In the genomic region with DNA sequence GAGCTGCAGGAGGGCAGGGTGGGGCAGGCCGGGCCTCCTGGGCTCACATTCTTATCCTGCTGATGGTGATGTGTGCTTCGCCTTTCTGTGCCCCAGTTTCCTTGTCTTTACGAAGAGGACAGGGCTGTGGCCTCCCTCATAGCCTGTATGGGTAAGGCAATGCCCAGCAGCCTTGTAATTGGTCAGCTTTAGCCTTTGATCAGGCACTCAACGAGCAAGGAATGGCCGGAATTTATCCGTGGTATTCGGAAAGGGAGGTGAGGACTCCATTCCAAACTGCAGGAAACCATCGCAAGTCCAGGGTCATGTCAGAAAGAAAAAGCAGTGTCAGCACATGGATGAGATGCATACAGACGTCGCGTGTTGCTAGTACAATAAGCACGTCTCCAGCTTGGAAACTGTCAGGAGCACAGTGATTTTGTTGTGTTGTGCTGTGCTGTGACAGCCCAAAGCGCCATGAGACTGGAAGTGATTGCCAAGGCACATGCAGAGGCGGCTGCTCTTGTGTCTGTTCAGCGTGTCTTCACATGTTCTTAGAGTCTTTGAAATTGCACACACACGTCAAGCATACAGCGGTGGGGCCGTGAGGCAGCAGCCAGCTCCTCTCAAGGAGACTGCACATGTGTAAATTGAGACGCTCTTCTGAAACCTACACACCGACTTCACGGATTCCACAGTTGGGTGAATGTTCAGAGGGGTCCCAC, we compare ENCODE assay signal across 15 cellular contexts. TPM values are rescaled to one million over a fixed set of nuclear protein-coding genes. Genes with fewer than 3 reads are reported as not detected.
DNase-seq lines count a peak whose midpoint lies in the region; ATAC-seq, FAIRE-seq and TF ChIP-seq lines count a peak whose summit lies in the region.
"Had no signal": no experiment of that assay in that cellular context is flagged by ENCODE, and none has a peak within 500 bp of the region (broad histone marks: within the 10 kb centered on the region; RNA-seq: fewer than 3 reads in every experiment).

No MANE protein-coding gene starts in this region.

- peak overlapping the region in 3 of 7 donors; percentile 44 to 83 (median 58) for H3K27ac Mint-ChIP-seq in CD14-positive monocyte
- H3K27ac Mint-ChIP-seq: activated naive CD4-positive, alpha-beta T cell treated with anti-CD3 and anti-CD28 coated beads for 36 hours had no signal

- H3K4me2 ChIP-seq in HepG2 (ENCODE audit: low read depth, low read length) (peak overlapping the region; percentile 69), Karpas-422 (ENCODE audit: low read depth, low read length, poor library complexity, severe bottlenecking) (no peak overlapping the region)

- in situ Hi-C loops in HepG2 (cut with HindIII; ENCODE audit: extremely low pct_ligation_motif_present, low pct_unique_long_range_greater_than_20kb) = no loop called here

- POLR2A ChIA-PET in HepG2 (lab: Yijun Ruan, JAX) = interaction anchor here (0.6 to 0.7 kb wide), 2 partner anchors 83 to 237 kb away, joined by 3 to 5 read pairs; partner anchors contain the start of gene RPS21

- peak; percentile 1 for DNase-seq in Right ventricle myocardium inferior (ENCODE audit: missing footprints)
- no peak for DNase-seq in left ventricle myocardium superior
- DNase-seq in dermis microvascular lymphatic vessel endothelial cell (ENCODE audit: low read depth in 2 of 2) = peak; percentile 30 to 75
- DNase-seq in HepG2 (ENCODE audit: low spot score) = peak; percentile 93
- peak; percentile 25 for DNase-seq in superior temporal gyrus (ENCODE audit: extremely low spot score)
- no peak for DNase-seq in Karpas-422
- DNase-seq in CD14-positive monocyte (ENCODE audit: low spot score) = no peak
- DNase-seq: activated CD8-positive, alpha-beta memory T cell treated with anti-CD3 and anti-CD28 coated beads for 24 hours; activated naive CD4-positive, alpha-beta T cell treated with anti-CD3 and anti-CD28 coated beads for 36 hours; KBM-7; NCI-H1694 had no signal

- H3K4me3 Mint-ChIP-seq in CD14-positive monocyte = no peak overlapping the region
- H3K4me3 Mint-ChIP-seq: activated naive CD4-positive, alpha-beta T cell treated with anti-CD3 and anti-CD28 coated beads for 36 hours had no signal

- peak; percentile 74 for FAIRE-seq in HepG2 (lab: Jason Lieb, UNC)
- FAIRE-seq: TTC549 had no signal

- H3K9me3 Mint-ChIP-seq in CD14-positive monocyte = peaks cover 15 to 22% (median 21%) of the 10 kb centered on the region in 7 donors
- H3K9me3 Mint-ChIP-seq: activated naive CD4-positive, alpha-beta T cell treated with anti-CD3 and anti-CD28 coated beads for 36 hours had no signal

- peak in 1 of 2 experiments; percentile 48; a peak in 1 of 4 replicates for TF ChIP-seq POLR2A in HepG2 (IDR thresholded peaks at IDR 0.05; ENCODE audit: insufficient read depth in 1 of 2, low read depth in 2 of 2, low read length in 2 of 2)

- H2AFZ ChIP-seq in HepG2 (ENCODE audit: low read length) (no peak overlapping the region), Karpas-422 (ENCODE audit: low read length) (no peak overlapping the region)

- TF ChIP-seq CTCF in HepG2 (CRISPR knock-in tag; IDR thresholded peaks at IDR 0.05) (no peak), CD14-positive monocyte (IDR thresholded peaks at IDR 0.05) (no peak)

- H3K27ac ChIP-seq in HepG2 (ENCODE audit: extremely low read length, insufficient read depth, low read length) (peak overlapping the region; percentile 60), Karpas-422 (ENCODE audit: low read length) (no peak overlapping the region)
- H3K27ac ChIP-seq: 22Rv1, tibial nerve had no signal

- H3K9me2 ChIP-seq in Karpas-422 (replicated peaks; ENCODE audit: insufficient read depth, low read length) = no peaks in the 10 kb centered on the region

- TF ChIP-seq RAD21 in HepG2 (CRISPR knock-in tag; IDR thresholded peaks at IDR 0.05) = no peak

- ATAC-seq in Right ventricle myocardium inferior (no peak), left ventricle myocardium superior (no peak), HepG2 (peak; percentile 69), GM21737 (IDR thresholded peaks at IDR 0.05; ENCODE audit: unreplicated experiment) (no peak)

- CTCF ChIA-PET in HepG2 (lab: Yijun Ruan, JAX; ENCODE audit: low intra/inter-chr PET ratio, low total read pairs) = no interaction called here

- H3K27me3 Mint-ChIP-seq in CD14-positive monocyte (ENCODE audit: low read depth in 3 of 3) = no peaks in the 10 kb centered on the region

- peaks cover 26 to 46% of the 10 kb centered on the region in 2 donors for H3K36me3 Mint-ChIP-seq in CD14-positive monocyte

- WGBS in HepG2 (ENCODE audit: low lambda C conversion rate) = 64% methylated on average over 21 of the region's 21 CpGs

- TF ChIP-seq EP300 in HepG2 (IDR thresholded peaks at IDR 0.05; ENCODE audit: low read depth in 2 of 2, low read length in 2 of 2) (peak in 1 of 2 experiments; percentile 36; a peak in 1 of 4 replicates), HepG2 (CRISPR knock-in tag; IDR thresholded peaks at IDR 0.05; ENCODE audit: borderline replicate concordance) (no peak)

- H3K27me3 ChIP-seq in HepG2 (ENCODE audit: control insufficient read depth in 1 of 2, insufficient read depth in 2 of 2, low read length in 2 of 2) (no peaks in the 10 kb centered on the region), Karpas-422 (ENCODE audit: low read length) (no peaks in the 10 kb centered on the region)
- H3K27me3 ChIP-seq: tibial nerve had no signal

- H3K9me3 ChIP-seq in HepG2 (ENCODE audit: low read length) (no peaks in the 10 kb centered on the region), Karpas-422 (ENCODE audit: low read length) (no peaks in the 10 kb centered on the region; the same call in 1 of the 2 replicates)
- H3K9me3 ChIP-seq: tibial nerve had no signal

- H3K4me1 Mint-ChIP-seq in CD14-positive monocyte = peaks cover 16% of the 10 kb centered on the region

- H3K36me3 ChIP-seq in HepG2 (replicated peaks in 1 of 2; ENCODE audit: control insufficient read depth in 1 of 2, insufficient read depth in 2 of 2, low read length in 2 of 2) (peaks cover 8 to 27% of the 10 kb centered on the region in 2 experiments; a peak in 4 of 5 replicates), Karpas-422 (ENCODE audit: insufficient read depth, low read length) (peaks cover 3% of the 10 kb centered on the region; the same call in 1 of the 2 replicates)

- peaks cover 65% of the 10 kb centered on the region for H3K4me1 ChIP-seq in HepG2 (ENCODE audit: insufficient read depth, low read length)
- H3K4me1 ChIP-seq in Karpas-422 (ENCODE audit: low read length) = peaks cover 5% of the 10 kb centered on the region

- peak overlapping the region; percentile 35 for H3K9ac ChIP-seq in HepG2 (ENCODE audit: insufficient read depth, low read depth, low read length)
- H3K9ac ChIP-seq in Karpas-422 (ENCODE audit: low read length) = no peak overlapping the region

- intact Hi-C loops in Right ventricle myocardium inferior (cut with DNase I) = loop anchor here (10.0 kb wide), 1 partner anchor 225 kb away; no protein-coding TSS in a partner anchor
- intact Hi-C loops in left ventricle myocardium superior (cut with micrococcal nuclease) = loop anchor here (10.0 kb wide), 1 partner anchor 135 kb away; no protein-coding TSS in a partner anchor
- intact Hi-C loops in HepG2 (cut with micrococcal nuclease; ENCODE audit: unreplicated experiment) = no loop called here
- intact Hi-C loops in CD14-positive monocyte (cut with micrococcal nuclease) = loop anchor here in 1 of 2 donors (10.0 kb wide), 2 partner anchors 655 to 1835 kb away; partner anchors contain the start of genes OGFR and PRPF6

- peak overlapping the region in 1 of 3 experiments; percentile 47; a peak in 2 of 6 replicates for H3K4me3 ChIP-seq in HepG2 (replicated peaks in 1 of 3; ENCODE audit: insufficient read depth in 1 of 3, low read depth in 2 of 3, low read length in 3 of 3)
- H3K4me3 ChIP-seq in Karpas-422 (ENCODE audit: low read length) = no peak overlapping the region
- H3K4me3 ChIP-seq: tibial nerve had no signal

- H4K20me1 ChIP-seq in HepG2 (ENCODE audit: insufficient read depth, low read length) = peaks cover 43% of the 10 kb centered on the region
- H4K20me1 ChIP-seq in Karpas-422 (ENCODE audit: insufficient read depth, low read depth, low read length) = peaks cover 70% of the 10 kb centered on the region

- BruUV-seq in HepG2 (replicated peaks; lab: Mats Ljungman, UMichigan) = no TSS peak

- H3K79me2 ChIP-seq in HepG2 (ENCODE audit: insufficient read depth, low read length) (peaks cover 96% of the 10 kb centered on the region), Karpas-422 (ENCODE audit: low read length) (peaks cover 35% of the 10 kb centered on the region)

RNA-seq across cellular contexts. Expression of gene SS18L1, which starts 6.1 kb away (rescaled TPM):
- total RNA-seq in Right ventricle myocardium inferior (7.8 TPM), left ventricle myocardium superior (10.7 TPM), dermis microvascular lymphatic vessel endothelial cell (6.4 and 11.3 TPM in 2 replicates), HepG2 (2016; rRNA removed; fragmentation: Illumina TruSeq; extraction: Trizol) (15.3 and 17.8 TPM in 2 replicates)
- 8.6 and 10.0 TPM in 2 replicates for total RNA-seq in HepG2 (2016; cell fraction: cytosol; rRNA removed; fragmentation: Illumina TruSeq; extraction: Trizol; ENCODE audit: low read depth)
- total RNA-seq in HepG2 (2016; cell fraction: insoluble cytoplasmic fraction; rRNA removed; fragmentation: Illumina TruSeq; extraction: Trizol) = 14.3 and 17.3 TPM in 2 replicates
- total RNA-seq in HepG2 (2016; cell fraction: membrane; rRNA removed; fragmentation: Illumina TruSeq; extraction: Trizol) = 13.2 and 13.6 TPM in 2 replicates
- 21.3 and 26.0 TPM in 2 replicates for total RNA-seq in HepG2 (2016; cell fraction: nucleus; rRNA removed; fragmentation: Illumina TruSeq; extraction: Trizol)
- polyA plus RNA-seq in HepG2 (2011; rRNA removed) (27.6 and 32.0 TPM in 2 replicates), CD14-positive monocyte (1 to 10 TPM in 1 of 2 donors, under 1 TPM in 1; 0.75 to 1.1 TPM)
- 13.9 and 24.3 TPM in 2 replicates for polyA plus RNA-seq in HepG2 (2011; cell fraction: cytosol; rRNA removed)
- polyA plus RNA-seq in HepG2 (2011; cell fraction: nucleus; rRNA removed) = 94.6 and 141 TPM in 2 replicates
- 16.9 and 17.6 TPM in 2 replicates for polyA plus RNA-seq in HepG2 (2012)
- polyA plus RNA-seq in HepG2 (2016; cell fraction: cytosol; fragmentation: Illumina TruSeq; extraction: Trizol; ENCODE audit: low read depth) = 2.6 and 2.8 TPM in 2 replicates
- polyA plus RNA-seq in HepG2 (2016; cell fraction: insoluble cytoplasmic fraction; fragmentation: Illumina TruSeq; extraction: Trizol; ENCODE audit: low read depth) = 12.8 and 13.4 TPM in 2 replicates
- 5.4 and 6.3 TPM in 2 replicates for polyA plus RNA-seq in HepG2 (2016; cell fraction: membrane; fragmentation: Illumina TruSeq; extraction: Trizol; ENCODE audit: low read depth)
- polyA plus RNA-seq in HepG2 (2016; cell fraction: nucleus; fragmentation: Illumina TruSeq; extraction: Trizol; ENCODE audit: insufficient read depth, low read depth) = 60.6 and 69.1 TPM in 2 replicates
- polyA minus RNA-seq in HepG2 (2011; rRNA and poly(A)+ RNA removed; ENCODE audit: low replicate concordance) = 32.8 and 53.5 TPM in 2 replicates
- 14.5 and 16.4 TPM in 2 replicates for polyA minus RNA-seq in HepG2 (2011; cell fraction: cytosol; rRNA and poly(A)+ RNA removed)
- polyA minus RNA-seq in HepG2 (2011; cell fraction: nucleus; rRNA and poly(A)+ RNA removed) = 30.1 and 33.4 TPM in 2 replicates
- 12.3 and 13.1 TPM in 2 replicates for total RNA-seq in Karpas-422 (2014; rRNA removed; shearing (Covaris generic); ENCODE audit: low replicate concordance)

RNA-seq across cellular contexts. Expression of gene PSMA7, which starts 6.5 kb away (rescaled TPM):
- 230 TPM for total RNA-seq in Right ventricle myocardium inferior
- 240 TPM for total RNA-seq in left ventricle myocardium superior
- 315 and 337 TPM in 2 replicates for total RNA-seq in dermis microvascular lymphatic vessel endothelial cell
- 531 and 639 TPM in 2 replicates for total RNA-seq in HepG2 (2016; rRNA removed; fragmentation: Illumina TruSeq; extraction: Trizol)
- total RNA-seq in HepG2 (2016; cell fraction: cytosol; rRNA removed; fragmentation: Illumina TruSeq; extraction: Trizol; ENCODE audit: low read depth) = 280 and 300 TPM in 2 replicates
- total RNA-seq in HepG2 (2016; cell fraction: insoluble cytoplasmic fraction; rRNA removed; fragmentation: Illumina TruSeq; extraction: Trizol) = 555 and 661 TPM in 2 replicates
- 259 and 300 TPM in 2 replicates for total RNA-seq in HepG2 (2016; cell fraction: membrane; rRNA removed; fragmentation: Illumina TruSeq; extraction: Trizol)
- total RNA-seq in HepG2 (2016; cell fraction: nucleus; rRNA removed; fragmentation: Illumina TruSeq; extraction: Trizol) = 259 and 270 TPM in 2 replicates
- 571 and 631 TPM in 2 replicates for polyA plus RNA-seq in HepG2 (2011; rRNA removed)
- 539 and 602 TPM in 2 replicates for polyA plus RNA-seq in HepG2 (2011; cell fraction: cytosol; rRNA removed)
- 375 and 401 TPM in 2 replicates for polyA plus RNA-seq in HepG2 (2011; cell fraction: nucleus; rRNA removed)
- polyA plus RNA-seq in HepG2 (2012) = 283 and 330 TPM in 2 replicates
- 290 and 328 TPM in 2 replicates for polyA plus RNA-seq in HepG2 (2016; cell fraction: cytosol; fragmentation: Illumina TruSeq; extraction: Trizol; ENCODE audit: low read depth)
- polyA plus RNA-seq in HepG2 (2016; cell fraction: insoluble cytoplasmic fraction; fragmentation: Illumina TruSeq; extraction: Trizol; ENCODE audit: low read depth) = 656 and 720 TPM in 2 replicates
- polyA plus RNA-seq in HepG2 (2016; cell fraction: membrane; fragmentation: Illumina TruSeq; extraction: Trizol; ENCODE audit: low read depth) = 233 and 270 TPM in 2 replicates
- 418 and 431 TPM in 2 replicates for polyA plus RNA-seq in HepG2 (2016; cell fraction: nucleus; fragmentation: Illumina TruSeq; extraction: Trizol; ENCODE audit: insufficient read depth, low read depth)
- polyA minus RNA-seq in HepG2 (2011; rRNA and poly(A)+ RNA removed; ENCODE audit: low replicate concordance) = 380 and 541 TPM in 2 replicates
- polyA minus RNA-seq in HepG2 (2011; cell fraction: cytosol; rRNA and poly(A)+ RNA removed) = 93.0 and 111 TPM in 2 replicates
- polyA minus RNA-seq in HepG2 (2011; cell fraction: nucleus; rRNA and poly(A)+ RNA removed) = 111 and 120 TPM in 2 replicates
- total RNA-seq in Karpas-422 (2014; rRNA removed; shearing (Covaris generic); ENCODE audit: low replicate concordance) = 181 and 259 TPM in 2 replicates
- 100 to 1,000 TPM; 527 to 668 TPM for polyA plus RNA-seq in CD14-positive monocyte

RNA-seq across cellular contexts. Expression of gene LSM14B, which starts 27.4 kb away (rescaled TPM):
- 55.2 TPM for total RNA-seq in Right ventricle myocardium inferior
- 58.4 TPM for total RNA-seq in left ventricle myocardium superior
- total RNA-seq in dermis microvascular lymphatic vessel endothelial cell = 23.2 and 31.7 TPM in 2 replicates
- total RNA-seq in HepG2 (2016; rRNA removed; fragmentation: Illumina TruSeq; extraction: Trizol) = 77.7 and 79.2 TPM in 2 replicates
- 24.5 and 25.5 TPM in 2 replicates for total RNA-seq in HepG2 (2016; cell fraction: cytosol; rRNA removed; fragmentation: Illumina TruSeq; extraction: Trizol; ENCODE audit: low read depth)
- total RNA-seq in HepG2 (2016; cell fraction: insoluble cytoplasmic fraction; rRNA removed; fragmentation: Illumina TruSeq; extraction: Trizol) = 67.6 and 79.5 TPM in 2 replicates
- 64.7 and 64.9 TPM in 2 replicates for total RNA-seq in HepG2 (2016; cell fraction: membrane; rRNA removed; fragmentation: Illumina TruSeq; extraction: Trizol)
- 45.7 and 51.1 TPM in 2 replicates for total RNA-seq in HepG2 (2016; cell fraction: nucleus; rRNA removed; fragmentation: Illumina TruSeq; extraction: Trizol)
- 43.3 and 50.4 TPM in 2 replicates for polyA plus RNA-seq in HepG2 (2011; rRNA removed)
- polyA plus RNA-seq in HepG2 (2011; cell fraction: cytosol; rRNA removed) = 24.6 and 38.4 TPM in 2 replicates
- 68.1 and 80.1 TPM in 2 replicates for polyA plus RNA-seq in HepG2 (2011; cell fraction: nucleus; rRNA removed)
- 35.5 and 43.9 TPM in 2 replicates for polyA plus RNA-seq in HepG2 (2012)
- 15.6 and 19.3 TPM in 2 replicates for polyA plus RNA-seq in HepG2 (2016; cell fraction: cytosol; fragmentation: Illumina TruSeq; extraction: Trizol; ENCODE audit: low read depth)
- 70.8 and 83.3 TPM in 2 replicates for polyA plus RNA-seq in HepG2 (2016; cell fraction: insoluble cytoplasmic fraction; fragmentation: Illumina TruSeq; extraction: Trizol; ENCODE audit: low read depth)
- polyA plus RNA-seq in HepG2 (2016; cell fraction: membrane; fragmentation: Illumina TruSeq; extraction: Trizol; ENCODE audit: low read depth) = 38.0 and 40.1 TPM in 2 replicates
- 84.6 and 88.2 TPM in 2 replicates for polyA plus RNA-seq in HepG2 (2016; cell fraction: nucleus; fragmentation: Illumina TruSeq; extraction: Trizol; ENCODE audit: insufficient read depth, low read depth)
- 41.0 and 77.9 TPM in 2 replicates for polyA minus RNA-seq in HepG2 (2011; rRNA and poly(A)+ RNA removed; ENCODE audit: low replicate concordance)
- 22.8 and 27.3 TPM in 2 replicates for polyA minus RNA-seq in HepG2 (2011; cell fraction: cytosol; rRNA and poly(A)+ RNA removed)
- 35.0 and 37.7 TPM in 2 replicates for polyA minus RNA-seq in HepG2 (2011; cell fraction: nucleus; rRNA and poly(A)+ RNA removed)
- total RNA-seq in Karpas-422 (2014; rRNA removed; shearing (Covaris generic); ENCODE audit: low replicate concordance) = 16.1 and 32.3 TPM in 2 replicates
- polyA plus RNA-seq in CD14-positive monocyte = 1 to 10 TPM; 1.0 to 1.4 TPM

RNA-seq across cellular contexts. Expression of gene MTG2, which starts 33.1 kb away (rescaled TPM):
- 21.6 TPM for total RNA-seq in Right ventricle myocardium inferior
- total RNA-seq in left ventricle myocardium superior = 27.3 TPM
- total RNA-seq in dermis microvascular lymphatic vessel endothelial cell = 7.8 and 12.0 TPM in 2 replicates
- 31.3 and 37.8 TPM in 2 replicates for total RNA-seq in HepG2 (2016; rRNA removed; fragmentation: Illumina TruSeq; extraction: Trizol)
- total RNA-seq in HepG2 (2016; cell fraction: cytosol; rRNA removed; fragmentation: Illumina TruSeq; extraction: Trizol; ENCODE audit: low read depth) = 14.9 and 15.3 TPM in 2 replicates
- total RNA-seq in HepG2 (2016; cell fraction: insoluble cytoplasmic fraction; rRNA removed; fragmentation: Illumina TruSeq; extraction: Trizol) = 30.0 and 35.2 TPM in 2 replicates
- 20.4 and 23.8 TPM in 2 replicates for total RNA-seq in HepG2 (2016; cell fraction: membrane; rRNA removed; fragmentation: Illumina TruSeq; extraction: Trizol)
- total RNA-seq in HepG2 (2016; cell fraction: nucleus; rRNA removed; fragmentation: Illumina TruSeq; extraction: Trizol) = 23.8 and 28.4 TPM in 2 replicates
- 20.4 and 22.5 TPM in 2 replicates for polyA plus RNA-seq in HepG2 (2011; rRNA removed)
- polyA plus RNA-seq in HepG2 (2011; cell fraction: cytosol; rRNA removed) = 19.5 and 23.4 TPM in 2 replicates
- polyA plus RNA-seq in HepG2 (2011; cell fraction: nucleus; rRNA removed) = 31.1 and 31.2 TPM in 2 replicates
- 21.4 and 26.9 TPM in 2 replicates for polyA plus RNA-seq in HepG2 (2012)
- polyA plus RNA-seq in HepG2 (2016; cell fraction: cytosol; fragmentation: Illumina TruSeq; extraction: Trizol; ENCODE audit: low read depth) = 13.5 and 13.6 TPM in 2 replicates
- polyA plus RNA-seq in HepG2 (2016; cell fraction: insoluble cytoplasmic fraction; fragmentation: Illumina TruSeq; extraction: Trizol; ENCODE audit: low read depth) = 33.7 and 36.3 TPM in 2 replicates
- 18.0 and 19.8 TPM in 2 replicates for polyA plus RNA-seq in HepG2 (2016; cell fraction: membrane; fragmentation: Illumina TruSeq; extraction: Trizol; ENCODE audit: low read depth)
- polyA plus RNA-seq in HepG2 (2016; cell fraction: nucleus; fragmentation: Illumina TruSeq; extraction: Trizol; ENCODE audit: insufficient read depth, low read depth) = 87.6 and 92.7 TPM in 2 replicates
- polyA minus RNA-seq in HepG2 (2011; rRNA and poly(A)+ RNA removed; ENCODE audit: low replicate concordance) = 27.2 and 36.2 TPM in 2 replicates
- polyA minus RNA-seq in HepG2 (2011; cell fraction: cytosol; rRNA and poly(A)+ RNA removed) = 13.0 and 15.4 TPM in 2 replicates
- 16.7 and 20.9 TPM in 2 replicates for polyA minus RNA-seq in HepG2 (2011; cell fraction: nucleus; rRNA and poly(A)+ RNA removed)
- 20.2 and 31.5 TPM in 2 replicates for total RNA-seq in Karpas-422 (2014; rRNA removed; shearing (Covaris generic); ENCODE audit: low replicate concordance)
- polyA plus RNA-seq in CD14-positive monocyte = 10 to 100 TPM; 10.8 to 14.9 TPM

Comparison
In these comparisons a context has a peak if more than half of its experiments do, and no peak if none do; other contexts are left out.
1. DNase-seq: peak in Right ventricle myocardium inferior (single experiment), dermis microvascular lymphatic vessel endothelial cell (2 of 2), HepG2 (single experiment) and superior temporal gyrus (single experiment); none in left ventricle myocardium superior (single experiment), Karpas-422 (single experiment) and CD14-positive monocyte (single experiment).